18 cellular contexts compared by ENCODE assay signal in the genomic region with DNA sequence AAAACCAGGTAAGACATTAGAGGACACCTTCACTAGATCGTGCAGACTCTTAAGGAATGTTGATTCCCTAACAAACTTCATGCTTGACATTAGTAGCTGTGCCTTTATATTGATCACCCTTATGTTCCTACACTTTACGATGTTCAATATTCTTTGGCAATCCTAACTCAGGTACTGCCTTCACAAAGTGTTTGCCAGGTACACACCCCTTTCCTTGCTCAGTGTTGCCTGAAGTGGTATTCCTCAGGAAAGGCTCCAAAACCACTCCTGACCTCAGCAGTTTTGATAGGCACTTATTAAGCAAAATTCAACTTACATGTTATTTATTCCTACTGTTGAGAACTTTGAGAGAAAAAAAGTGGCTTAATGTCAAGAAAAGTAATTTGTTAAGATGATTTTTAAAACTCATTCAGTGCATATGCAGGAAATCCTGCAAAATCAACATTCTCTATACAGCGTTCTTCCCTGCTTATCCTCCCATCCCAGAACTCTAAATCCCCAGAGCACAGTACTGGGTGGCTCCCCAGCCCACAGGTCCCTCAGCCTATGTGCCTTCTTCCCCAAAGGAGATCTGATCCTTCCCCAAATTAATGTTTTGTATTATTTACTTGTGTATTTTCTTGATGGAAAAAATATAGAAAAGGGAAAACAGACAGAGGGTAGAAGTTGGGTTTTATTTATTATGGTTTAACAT.
DNase-seq lines count a peak whose midpoint lies in the region; ATAC-seq and TF ChIP-seq lines count a peak whose summit lies in the region.
"Had no signal": no experiment of that assay in that cellular context is flagged by ENCODE, and none has a peak within 500 bp of the region (broad histone marks: within the 10 kb centered on the region; RNA-seq: fewer than 3 reads in every experiment).

No MANE protein-coding gene starts in this region.

- TF ChIP-seq POLR2A in thyroid gland (IDR thresholded peaks at IDR 0.05) (no peak), esophagus squamous epithelium (IDR thresholded peaks at IDR 0.05) (no peak)

- 56% methylated on average over 3 of the region's 3 CpGs for WGBS in mammary epithelial cell (ENCODE audit: low coverage, missing lambda C conversion rate)
- WGBS in thyroid gland, 2 donors: 31 to 40% methylated on average over 3 of the region's 3 CpGs
- 31 to 53% methylated on average over 3 of the region's 3 CpGs for WGBS in esophagus squamous epithelium, 2 donors

- no peak overlapping the region for H2AFZ ChIP-seq in mammary epithelial cell (ENCODE audit: low read depth, low read length)
- H2AFZ ChIP-seq: GM23338 had no signal

- H3K27ac ChIP-seq in mammary epithelial cell (ENCODE audit: insufficient read depth, low read depth, low read length) (no peak overlapping the region), thyroid gland (no peak overlapping the region), esophagus squamous epithelium (no peak overlapping the region)
- H3K27ac ChIP-seq: BLaER1, HL-60 had no signal

- peak; percentile 59 for ATAC-seq in left colon
- peak; percentile 37 for ATAC-seq in mucosa of descending colon
- no peak for ATAC-seq in HG02885 (IDR thresholded peaks at IDR 0.05; ENCODE audit: poor library complexity, unreplicated experiment)
- ATAC-seq in GM21381 (IDR thresholded peaks at IDR 0.05; ENCODE audit: unreplicated experiment): no peak
- ATAC-seq: GM23338 had no signal

- H3K4me1 ChIP-seq in mammary epithelial cell (ENCODE audit: insufficient read depth, low read length) (no peaks in the 10 kb centered on the region), mucosa of descending colon (ENCODE audit: low read depth) (no peaks in the 10 kb centered on the region), thyroid gland (peaks cover 0 to 6% of the 10 kb centered on the region in 2 donors), esophagus squamous epithelium (peaks cover 0 to 16% (median 7%) of the 10 kb centered on the region in 3 donors)
- H3K4me1 ChIP-seq: BLaER1 had no signal

- dilution Hi-C loops in mammary epithelial cell (cut with HindIII; ENCODE audit: low sequenced_read_pairs): no loop called here

- no peaks in the 10 kb centered on the region for H3K27me3 ChIP-seq in mammary epithelial cell (ENCODE audit: insufficient read depth, low read length)
- no peaks in the 10 kb centered on the region for H3K27me3 ChIP-seq in thyroid gland
- H3K27me3 ChIP-seq in esophagus squamous epithelium: no peaks in the 10 kb centered on the region
- H3K27me3 ChIP-seq: BLaER1 had no signal

- no peak overlapping the region for H3K9ac ChIP-seq in mammary epithelial cell (ENCODE audit: insufficient read depth, low read length)
- H3K9ac ChIP-seq: BLaER1 had no signal

- no peak overlapping the region for H3K4me2 ChIP-seq in mammary epithelial cell (ENCODE audit: insufficient read depth, low read depth, low read length)
- H3K4me2 ChIP-seq: BLaER1, GM23338 had no signal

- TF ChIP-seq CTCF in mammary epithelial cell (conservative IDR thresholded peaks at IDR 0.05 in 1 of 2, IDR thresholded peaks at IDR 0.05 in 1 of 2; ENCODE audit: extremely low read depth in 1 of 2, insufficient read depth in 1 of 2, low read depth in 1 of 2, low read length in 2 of 2): no peak
- no peak for TF ChIP-seq CTCF in mucosa of descending colon (IDR thresholded peaks at IDR 0.05)
- no peak for TF ChIP-seq CTCF in thyroid gland (IDR thresholded peaks at IDR 0.05)
- no peak for TF ChIP-seq CTCF in esophagus squamous epithelium (IDR thresholded peaks at IDR 0.05)

- BruUV-seq in mammary epithelial cell (replicated peaks; lab: Mats Ljungman, UMichigan): no TSS peak

- DNase-seq in mammary epithelial cell (peak; percentile 7), left colon (no peak), mucosa of descending colon (peak in 1 of 3 donors; percentile 8), thyroid gland (peak; percentile 24 to 51), HEK293T (ENCODE audit: extremely low spot score) (no peak), esophagus squamous epithelium (lab: John Stamatoyannopoulos, UW) (no peak)
- DNase-seq: 8988T; Calu3; CD4-positive, alpha-beta memory T cell; DMS79 treated with DMSO at 0.1 percent for 48 hours; GF-D8; HCEC 1CT; HFFc6 had no signal

- no peak overlapping the region for H3K4me3 ChIP-seq in mammary epithelial cell (replicated peaks in 1 of 3; ENCODE audit: insufficient read depth in 1 of 3, low read depth in 2 of 3, low read length in 3 of 3)
- no peak overlapping the region for H3K4me3 ChIP-seq in mucosa of descending colon
- H3K4me3 ChIP-seq in thyroid gland (replicated peaks in 1 of 3): no peak overlapping the region
- no peak overlapping the region for H3K4me3 ChIP-seq in esophagus squamous epithelium
- H3K4me3 ChIP-seq: BLaER1, GM23338 had no signal

- H4K20me1 ChIP-seq in mammary epithelial cell (ENCODE audit: insufficient read depth, low read length): no peaks in the 10 kb centered on the region
- H4K20me1 ChIP-seq: BLaER1 had no signal

- in situ Hi-C loops in mammary epithelial cell (cut with MboI; ENCODE audit: low sequenced_read_pairs in 2 of 2): no loop called here

- H3K36me3 ChIP-seq in mammary epithelial cell (ENCODE audit: insufficient read depth, low read length): no peaks in the 10 kb centered on the region
- no peaks in the 10 kb centered on the region for H3K36me3 ChIP-seq in mucosa of descending colon (ENCODE audit: low read depth)
- H3K36me3 ChIP-seq in thyroid gland: no peaks in the 10 kb centered on the region
- H3K36me3 ChIP-seq in esophagus squamous epithelium: no peaks in the 10 kb centered on the region
- H3K36me3 ChIP-seq: BLaER1 had no signal

- POLR2A ChIA-PET in HEK293T (lab: Yijun Ruan, JAX): no interaction called here

- CTCF ChIA-PET in mammary epithelial cell (lab: Charles Lee; ENCODE audit: low non-redundant PET) (no interaction called here), HEK293T (lab: Yijun Ruan, JAX) (interaction anchor here (0.5 kb wide), 1 partner anchor 15 kb away, joined by 8 read pairs; no protein-coding TSS in a partner anchor)

- intact Hi-C loops in mammary epithelial cell (cut with micrococcal nuclease): no loop called here
- intact Hi-C loops in left colon (cut with DNase I, micrococcal nuclease): no loop called here
- intact Hi-C loops in mucosa of descending colon (cut with DNase I, micrococcal nuclease): no loop called here
- intact Hi-C loops in thyroid gland (cut with DNase I): no loop called here
- intact Hi-C loops in esophagus squamous epithelium (cut with DNase I): no loop called here

- H3K9me3 ChIP-seq in mammary epithelial cell (replicated peaks; ENCODE audit: insufficient read depth, low read length): no peaks in the 10 kb centered on the region
- H3K9me3 ChIP-seq in mucosa of descending colon: no peaks in the 10 kb centered on the region
- no peaks in the 10 kb centered on the region for H3K9me3 ChIP-seq in thyroid gland
- no peaks in the 10 kb centered on the region for H3K9me3 ChIP-seq in esophagus squamous epithelium
- H3K9me3 ChIP-seq: BLaER1 had no signal

- no peaks in the 10 kb centered on the region for H3K79me2 ChIP-seq in mammary epithelial cell (ENCODE audit: insufficient read depth, low read length)

TF ChIP-seq in HEK293T, 16 proteins besides CTCF, POLR2A, EP300 and RAD21:
- TF ChIP-seq NFRKB (IDR thresholded peaks at IDR 0.05): no peak
- no peak for TF ChIP-seq LEF1 (IDR thresholded peaks at IDR 0.05; ENCODE audit: borderline replicate concordance)
- no peak for TF ChIP-seq ZNF384 (IDR thresholded peaks at IDR 0.05)
- no peak for TF ChIP-seq HDGF (IDR thresholded peaks at IDR 0.05; ENCODE audit: borderline replicate concordance)
- no peak for TF ChIP-seq ARNT (IDR thresholded peaks at IDR 0.05)
- TF ChIP-seq L3MBTL2 (conservative IDR thresholded peaks at IDR 0.05): no peak
- TF ChIP-seq, protein P1, sequence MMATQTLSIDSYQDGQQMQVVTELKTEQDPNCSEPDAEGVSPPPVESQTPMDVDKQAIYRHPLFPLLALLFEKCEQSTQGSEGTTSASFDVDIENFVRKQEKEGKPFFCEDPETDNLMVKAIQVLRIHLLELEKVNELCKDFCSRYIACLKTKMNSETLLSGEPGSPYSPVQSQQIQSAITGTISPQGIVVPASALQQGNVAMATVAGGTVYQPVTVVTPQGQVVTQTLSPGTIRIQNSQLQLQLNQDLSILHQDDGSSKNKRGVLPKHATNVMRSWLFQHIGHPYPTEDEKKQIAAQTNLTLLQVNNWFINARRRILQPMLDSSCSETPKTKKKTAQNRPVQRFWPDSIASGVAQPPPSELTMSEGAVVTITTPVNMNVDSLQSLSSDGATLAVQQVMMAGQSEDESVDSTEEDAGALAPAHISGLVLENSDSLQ (IDR thresholded peaks at IDR 0.05): no peak
- TF ChIP-seq FOXA1 (IDR thresholded peaks at IDR 0.05): no peak
- TF ChIP-seq SUZ12 (IDR thresholded peaks at IDR 0.05): no peak
- no peak for TF ChIP-seq FOXM1 (IDR thresholded peaks at IDR 0.05; ENCODE audit: borderline replicate concordance)
- TF ChIP-seq ELF4 (IDR thresholded peaks at IDR 0.05): no peak
- no peak for TF ChIP-seq FOXK2 (IDR thresholded peaks at IDR 0.05)
- TF ChIP-seq CTBP1 (IDR thresholded peaks at IDR 0.05; ENCODE audit: borderline replicate concordance): no peak
- no peak for TF ChIP-seq BHLHE40 (IDR thresholded peaks at IDR 0.05; ENCODE audit: borderline replicate concordance)
- no peak for TF ChIP-seq TARDBP (IDR thresholded peaks at IDR 0.05)

Comparison
In these comparisons a context has a peak if more than half of its experiments do, and no peak if none do; other contexts are left out.
1. DNase-seq: peak in mammary epithelial cell (single experiment) and thyroid gland (2 of 2); none in left colon (0 of 2), HEK293T (single experiment) and esophagus squamous epithelium (single experiment).
2. ATAC-seq: peak in left colon (single experiment) and mucosa of descending colon (single experiment); none in HG02885 (single experiment) and GM21381 (single experiment).